Comparison of ENCODE assay signal across 9 cellular contexts in the genomic region with DNA sequence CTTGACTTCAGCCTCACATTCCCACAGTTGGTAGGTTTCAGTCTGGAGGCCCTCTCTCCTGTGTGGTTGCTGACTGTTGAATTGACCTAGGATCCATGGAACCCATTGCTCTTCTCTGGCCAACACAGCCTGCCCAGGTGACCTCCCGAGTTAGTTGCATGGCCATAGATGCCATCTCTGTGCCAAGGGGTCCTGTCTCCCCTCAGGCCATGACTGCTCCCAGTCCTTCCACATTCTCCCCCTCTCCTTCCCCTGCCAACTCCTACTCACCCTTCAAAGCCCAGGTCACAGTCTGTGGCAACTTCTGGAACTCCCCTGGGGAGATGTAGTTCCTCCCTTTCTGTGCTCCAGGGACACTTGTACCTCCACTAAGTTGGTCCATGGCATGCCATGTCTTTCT.
"Had no signal": no experiment of that assay in that cellular context is flagged by ENCODE, and none has a peak within 500 bp of the region (broad histone marks: within the 10 kb centered on the region; RNA-seq: fewer than 3 reads in every experiment).

No MANE protein-coding gene starts in this region.

- DNase-seq: GM23248, GOT3, H7, IMR-90, KG1 had no signal

- H2AFZ ChIP-seq: GM23248 had no signal

- ATAC-seq: HCT116, K562 had no signal

- H3K4me3 ChIP-seq: GM23248, HAP-1, K562 had no signal

- H3K4me1 ChIP-seq: HAP-1 had no signal

- H3K27ac ChIP-seq: GM23248 had no signal

- FAIRE-seq: HTR-8/SVneo, K562 had no signal

- H3K9ac ChIP-seq: GM23248 had no signal

- H3K9me3 ChIP-seq: HAP-1 had no signal

- H3K36me3 ChIP-seq: HAP-1 had no signal
